ENCODE assay signal across 29 cellular contexts in genomic region chr7:131717181-131717580, GRCh38.
"Had no signal": no experiment of that assay in that cellular context is flagged by ENCODE, and none has a peak within 500 bp of the region (broad histone marks: within the 10 kb centered on the region; RNA-seq: fewer than 3 reads in every experiment).

No MANE protein-coding gene starts in this region.

- H3K36me3 Mint-ChIP-seq: naive B cell; naive thymus-derived CD8-positive, alpha-beta T cell; natural killer cell treated with Interleukin-12 subunit alpha and Interleukin-12 subunit beta and Interleukin-15 and Interleukin-18, amount 100 ng/mL, for 72 hours; neural progenitor cell; stimulated activated memory B cell treated with anti-CD40 and anti-IgM and Interleukin-4, amounts not matched to agents 10 μg/mL and 1 μg/mL and 100 μg/mL, for 72 hours; type B pancreatic cell had no signal

- H3K27me3 ChIP-seq: neural progenitor cell, pancreas, right lobe of liver, sigmoid colon, suprapubic skin, testis, transverse colon, upper lobe of right lung, uterus had no signal

- H3K4me1 ChIP-seq: neural progenitor cell, pancreas, prostate gland, right lobe of liver, sigmoid colon, suprapubic skin, testis, tibial artery, transverse colon, upper lobe of right lung, uterus had no signal

- DNase-seq: naive B cell; naive thymus-derived CD8-positive, alpha-beta T cell; occipital lobe; pancreas; retina; right cardiac atrium; right lobe of liver; sigmoid colon; small intestine; stimulated activated CD4-positive, alpha-beta T cell treated with anti-CD3 and anti-CD28 coated beads, Interleukin-15, amount 100 ng/mL, for 24 hours; stimulated activated CD4-positive, alpha-beta T cell treated with anti-CD3 and anti-CD28 coated beads, Interleukin-2, amount 100 ng/mL, for 24 hours; stimulated activated CD4-positive, alpha-beta T cell treated with anti-CD3 and anti-CD28 coated beads, Interleukin-4, amount 100 ng/mL, for 1 hour; stimulated activated CD4-positive, alpha-beta T cell treated with anti-CD3 and anti-CD28 coated beads, Interleukin-4, amount 100 ng/mL, for 4 hours; stimulated activated CD8-positive, alpha-beta memory T cell treated with anti-CD3 and anti-CD28 coated beads, Interleukin-4, amount 100 ng/mL, for 48 hours; stimulated activated naive CD4-positive, alpha-beta T cell; stimulated activated naive CD8-positive, alpha-beta T cell treated with anti-CD3 and anti-CD28 coated beads, Interleukin-15, amount 100 ng/mL, for 72 hours; stimulated activated naive CD8-positive, alpha-beta T cell treated with anti-CD3 and anti-CD28 coated beads, Interleukin-15, Interleukin-2, amounts not matched to agents 100 U/mL and 50 U/mL, for 24 hours; substantia nigra; testis; tibial artery; transverse colon; upper lobe of right lung; uterus had no signal

- H3K27ac ChIP-seq: neural progenitor cell, pancreas, prostate gland, right lobe of liver, sigmoid colon, suprapubic skin, testis, tibial artery, transverse colon, upper lobe of right lung, uterus had no signal

- H3K36me3 ChIP-seq: neural progenitor cell, pancreas, prostate gland, right lobe of liver, sigmoid colon, suprapubic skin, tibial artery, transverse colon, upper lobe of right lung, uterus had no signal

- H3K27ac Mint-ChIP-seq: naive B cell; naive thymus-derived CD8-positive, alpha-beta T cell; natural killer cell treated with Interleukin-12 subunit alpha and Interleukin-12 subunit beta and Interleukin-15 and Interleukin-18, amount 100 ng/mL, for 72 hours; neural progenitor cell; stimulated activated memory B cell treated with anti-CD40 and anti-IgM and Interleukin-4, amounts not matched to agents 10 μg/mL and 1 μg/mL and 100 μg/mL, for 72 hours; type B pancreatic cell had no signal

- H3K4me3 ChIP-seq: neural progenitor cell, pancreas, prostate gland, right lobe of liver, sigmoid colon, suprapubic skin, testis, tibial artery, transverse colon, upper lobe of right lung, uterus had no signal

- H3K4me3 Mint-ChIP-seq: naive thymus-derived CD8-positive, alpha-beta T cell; natural killer cell treated with Interleukin-12 subunit alpha and Interleukin-12 subunit beta and Interleukin-15 and Interleukin-18, amount 100 ng/mL, for 72 hours; neural progenitor cell; stimulated activated memory B cell treated with anti-CD40 and anti-IgM and Interleukin-4, amounts not matched to agents 10 μg/mL and 1 μg/mL and 100 μg/mL, for 72 hours; stimulated activated naive CD8-positive, alpha-beta T cell treated with anti-CD3 and anti-CD28 coated beads, Interleukin-15, amount 100 ng/mL, for 72 hours; type B pancreatic cell had no signal

- H3K9me3 ChIP-seq: pancreas, prostate gland, right lobe of liver, sigmoid colon, suprapubic skin, testis, tibial artery, transverse colon, upper lobe of right lung, uterus had no signal

- H3K4me1 Mint-ChIP-seq: naive B cell; naive thymus-derived CD8-positive, alpha-beta T cell; stimulated activated memory B cell treated with anti-CD40 and anti-IgM and Interleukin-4, amounts not matched to agents 10 μg/mL and 1 μg/mL and 100 μg/mL, for 72 hours; stimulated activated naive CD8-positive, alpha-beta T cell treated with anti-CD3 and anti-CD28 coated beads, Interleukin-15, amount 100 ng/mL, for 72 hours had no signal

- H3K9me3 Mint-ChIP-seq: natural killer cell treated with Interleukin-12 subunit alpha and Interleukin-12 subunit beta and Interleukin-15 and Interleukin-18, amount 100 ng/mL, for 72 hours; neural progenitor cell; stimulated activated memory B cell treated with anti-CD40 and anti-IgM and Interleukin-4, amounts not matched to agents 10 μg/mL and 1 μg/mL and 100 μg/mL, for 72 hours; stimulated activated naive CD8-positive, alpha-beta T cell treated with anti-CD3 and anti-CD28 coated beads, Interleukin-15, amount 100 ng/mL, for 72 hours; type B pancreatic cell had no signal

- ATAC-seq: naive thymus-derived CD8-positive, alpha-beta T cell; natural killer cell treated with Interleukin-12 subunit alpha and Interleukin-12 subunit beta and Interleukin-15 and Interleukin-18, amount 100 ng/mL, for 72 hours; pancreas; right cardiac atrium; right lobe of liver; stimulated activated memory B cell treated with anti-CD40 and anti-IgM and Interleukin-4, amounts not matched to agents 10 μg/mL and 1 μg/mL and 100 μg/mL, for 72 hours; stimulated activated naive CD8-positive, alpha-beta T cell treated with anti-CD3 and anti-CD28 coated beads, Interleukin-15, amount 100 ng/mL, for 72 hours; stimulated activated naive CD8-positive, alpha-beta T cell treated with anti-CD3 and anti-CD28 coated beads, Interleukin-15, Interleukin-2, amounts not matched to agents 100 U/mL and 50 U/mL, for 24 hours; upper lobe of right lung had no signal
